ENCODE assay signal across 30 cellular contexts in the genomic region with DNA sequence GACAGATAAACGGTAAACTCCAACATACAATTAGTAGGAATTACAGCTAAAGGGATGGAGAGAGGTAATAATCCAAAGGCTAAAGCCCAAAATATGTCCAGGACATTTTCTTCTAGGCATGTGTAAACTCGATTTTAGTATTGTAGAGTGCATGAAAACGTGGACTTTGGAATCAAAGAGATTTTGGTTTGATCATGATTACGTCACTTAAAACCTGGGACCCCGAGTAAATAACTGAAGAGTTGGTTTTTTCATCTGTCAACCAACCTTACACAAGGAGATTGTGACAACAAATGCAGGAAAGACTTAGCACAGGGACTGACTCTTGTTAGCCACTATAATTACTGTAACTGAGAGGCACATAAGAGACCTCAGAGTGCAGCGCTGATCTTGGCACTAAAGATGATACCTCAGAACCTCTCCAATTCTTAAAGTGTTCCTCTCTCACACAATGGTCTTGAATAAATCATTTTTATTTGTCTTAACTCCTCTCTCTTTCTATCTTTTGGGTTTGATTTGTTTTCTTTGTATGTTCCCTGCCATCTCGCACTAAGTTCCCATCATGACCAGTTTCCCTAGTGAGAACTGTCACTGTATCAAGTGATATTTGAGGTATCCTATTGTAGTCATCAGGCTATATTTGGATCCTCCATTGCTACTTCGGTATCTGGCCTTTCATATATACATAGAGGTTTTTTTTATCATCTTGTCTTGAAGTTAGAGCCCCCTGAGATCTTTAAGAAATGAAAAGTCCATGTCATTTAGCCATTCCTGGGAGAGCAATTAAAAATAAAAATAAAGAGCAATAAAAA.
"Had no signal": no experiment of that assay in that cellular context is flagged by ENCODE, and none has a peak within 500 bp of the region (broad histone marks: within the 10 kb centered on the region; RNA-seq: fewer than 3 reads in every experiment).

No MANE protein-coding gene starts in this region.

- H2AFZ ChIP-seq: PC-9 had no signal

- H3K4me2 ChIP-seq: PC-9 had no signal

- H3K9me3 ChIP-seq: MG63 had no signal

- H3K27me3 ChIP-seq: MG63 had no signal

- ATAC-seq: activated CD8-positive, alpha-beta T cell treated with anti-CD3 and anti-CD28 coated beads, Interleukin-2, amount 10 ng/mL, durations not matched to agents 7 days and 5 days; Right ventricle myocardium inferior had no signal

- H3K36me3 ChIP-seq: MG63, WERI-Rb-1 had no signal

- FAIRE-seq: bronchial epithelial cell, RCC 7860 had no signal

- H3K4me3 ChIP-seq: MG63, PC-9 had no signal

- H3K27ac ChIP-seq: PC-9, RWPE1, WERI-Rb-1 had no signal

- DNase-seq: activated CD4-positive, alpha-beta T cell treated with anti-CD3 and anti-CD28 coated beads for 1 hour; activated CD4-positive, alpha-beta T cell treated with anti-CD3 and anti-CD28 coated beads for 48 hours; activated CD4-positive, alpha-beta T cell treated with anti-CD3 and anti-CD28 coated beads, Interleukin-2, amount 50 U/mL, for 48 hours; activated CD4-positive, CD25-positive, alpha-beta regulatory T cell; activated CD8-positive, alpha-beta T cell treated with anti-CD3 and anti-CD28 coated beads, Interleukin-2, amount 10 ng/mL, durations not matched to agents 7 days and 5 days; activated gamma-delta T cell; activated naive CD4-positive, alpha-beta T cell treated with Interleukin-2 at 50 U/mL for 16 hours; activated naive CD8-positive, alpha-beta T cell treated with anti-CD3 and anti-CD28 coated beads, Interleukin-2, amount 10 ng/mL, durations not matched to agents 7 days and 5 days; activated T-cell treated with anti-CD3 and anti-CD28 coated beads, Interleukin-2, amount 50 U/mL, for 24 hours; amygdala; caudate nucleus; cerebellar nuclear complex; Kasumi-1; KG1; MG63; NCI-H1048; NCI-H1105 treated with DMSO at 0.1 percent for 48 hours; NCI-H146; NCI-H187; NCI-H345; NCI-H524 treated with DMSO at 0.1 percent for 48 hours; NCI-H748 treated with DMSO at 0.1 percent for 48 hours; NK-92 treated with Interleukin-12 subunit alpha and Interleukin-12 subunit beta, amount 100 ng/mL, for 24 hours; PC-9; T1000; WERI-Rb-1 had no signal
